Comparison of ENCODE assay signal across 3 cellular contexts in genomic region chr4:7238300-7238960, GRCh38.
TF ChIP-seq lines count a peak whose summit lies in the region.

No MANE protein-coding gene starts in this region.

TF ChIP-seq in SK-N-SH, 30 proteins besides CTCF, POLR2A, EP300 and RAD21 (continued from another document):
- TF ChIP-seq CHD2 (IDR thresholded peaks at IDR 0.05; ENCODE audit: low read length, partially characterized antibody) (no peak), GABPA (IDR thresholded peaks at IDR 0.05; ENCODE audit: low read depth) (no peak), IRF3 (IDR thresholded peaks at IDR 0.05; ENCODE audit: low read depth, low read length) (no peak), FOSL2 (IDR thresholded peaks at IDR 0.05; ENCODE audit: borderline replicate concordance, low read depth) (no peak), GATA2 (CRISPR knock-in tag; IDR thresholded peaks at IDR 0.05) (no peak), EZH2phosphoT487 (IDR thresholded peaks at IDR 0.05; ENCODE audit: borderline replicate concordance, low read depth) (no peak), FOXM1 (IDR thresholded peaks at IDR 0.05; ENCODE audit: low read depth) (no peak), SMC3 (IDR thresholded peaks at IDR 0.05; ENCODE audit: low read depth, low read length) (no peak)

TF ChIP-seq in SK-N-SH treated with all-trans-retinoic acid at 6 μM for 48 hours, 23 proteins besides CTCF, POLR2A, EP300 and RAD21 (continued from another document):
- TF ChIP-seq CSDC2 (CRISPR knock-in tag; IDR thresholded peaks at IDR 0.05), result no peak
- no peak for TF ChIP-seq ZNF8 (CRISPR knock-in tag; IDR thresholded peaks at IDR 0.05)
- no peak for TF ChIP-seq OSR1 (CRISPR knock-in tag; IDR thresholded peaks at IDR 0.05)
- no peak for TF ChIP-seq TOX (CRISPR knock-in tag; IDR thresholded peaks at IDR 0.05; ENCODE audit: borderline replicate concordance)
- TF ChIP-seq ESRRG (CRISPR knock-in tag; IDR thresholded peaks at IDR 0.05), result no peak
- TF ChIP-seq PATZ1 (CRISPR knock-in tag; IDR thresholded peaks at IDR 0.05; ENCODE audit: borderline replicate concordance), result no peak
- TF ChIP-seq PPARA (CRISPR knock-in tag; IDR thresholded peaks at IDR 0.05; ENCODE audit: borderline replicate concordance), result no peak
- no peak for TF ChIP-seq TCF4 (CRISPR knock-in tag; IDR thresholded peaks at IDR 0.05; ENCODE audit: borderline replicate concordance)
- TF ChIP-seq POU6F1 (CRISPR knock-in tag; IDR thresholded peaks at IDR 0.05; ENCODE audit: borderline replicate concordance, low read depth), result no peak

TF ChIP-seq in neural cell, 6 proteins besides CTCF, POLR2A, EP300 and RAD21 (continued from another document):
- TF ChIP-seq, protein P1, sequence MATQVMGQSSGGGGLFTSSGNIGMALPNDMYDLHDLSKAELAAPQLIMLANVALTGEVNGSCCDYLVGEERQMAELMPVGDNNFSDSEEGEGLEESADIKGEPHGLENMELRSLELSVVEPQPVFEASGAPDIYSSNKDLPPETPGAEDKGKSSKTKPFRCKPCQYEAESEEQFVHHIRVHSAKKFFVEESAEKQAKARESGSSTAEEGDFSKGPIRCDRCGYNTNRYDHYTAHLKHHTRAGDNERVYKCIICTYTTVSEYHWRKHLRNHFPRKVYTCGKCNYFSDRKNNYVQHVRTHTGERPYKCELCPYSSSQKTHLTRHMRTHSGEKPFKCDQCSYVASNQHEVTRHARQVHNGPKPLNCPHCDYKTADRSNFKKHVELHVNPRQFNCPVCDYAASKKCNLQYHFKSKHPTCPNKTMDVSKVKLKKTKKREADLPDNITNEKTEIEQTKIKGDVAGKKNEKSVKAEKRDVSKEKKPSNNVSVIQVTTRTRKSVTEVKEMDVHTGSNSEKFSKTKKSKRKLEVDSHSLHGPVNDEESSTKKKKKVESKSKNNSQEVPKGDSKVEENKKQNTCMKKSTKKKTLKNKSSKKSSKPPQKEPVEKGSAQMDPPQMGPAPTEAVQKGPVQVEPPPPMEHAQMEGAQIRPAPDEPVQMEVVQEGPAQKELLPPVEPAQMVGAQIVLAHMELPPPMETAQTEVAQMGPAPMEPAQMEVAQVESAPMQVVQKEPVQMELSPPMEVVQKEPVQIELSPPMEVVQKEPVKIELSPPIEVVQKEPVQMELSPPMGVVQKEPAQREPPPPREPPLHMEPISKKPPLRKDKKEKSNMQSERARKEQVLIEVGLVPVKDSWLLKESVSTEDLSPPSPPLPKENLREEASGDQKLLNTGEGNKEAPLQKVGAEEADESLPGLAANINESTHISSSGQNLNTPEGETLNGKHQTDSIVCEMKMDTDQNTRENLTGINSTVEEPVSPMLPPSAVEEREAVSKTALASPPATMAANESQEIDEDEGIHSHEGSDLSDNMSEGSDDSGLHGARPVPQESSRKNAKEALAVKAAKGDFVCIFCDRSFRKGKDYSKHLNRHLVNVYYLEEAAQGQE (IDR thresholded peaks at IDR 0.05; ENCODE audit: borderline replicate concordance), result no peak
- TF ChIP-seq SMC3 (conservative IDR thresholded peaks at IDR 0.05; ENCODE audit: poor library complexity) (no peak), POLR2AphosphoS5 (IDR thresholded peaks at IDR 0.05) (no peak), MXI1 (conservative IDR thresholded peaks at IDR 0.05; ENCODE audit: poor library complexity, severe bottlenecking) (no peak)
